In genomic region chr5:179794575-179794974, GRCh38 we compare ENCODE assay signal across 10 cellular contexts.
DNase-seq lines count a peak whose midpoint lies in the region; ATAC-seq and TF ChIP-seq lines count a peak whose summit lies in the region.
"Had no signal": no experiment of that assay in that cellular context is flagged by ENCODE, and none has a peak within 500 bp of the region (broad histone marks: within the 10 kb centered on the region; RNA-seq: fewer than 3 reads in every experiment).

No MANE protein-coding gene starts in this region.

- H3K27ac Mint-ChIP-seq in dendritic cell treated with granulocyte-macrophage colony-stimulating factor and Interleukin-4, amounts not matched to agents 40 ng/mL and 50 ng/mL, for 4 days: peak overlapping the region; percentile 94
- H3K27ac Mint-ChIP-seq in nephron: no peak overlapping the region

- TF ChIP-seq CTCF in KMS-11 (conservative IDR thresholded peaks at IDR 0.05; ENCODE audit: low read depth, low read length) (no peak), nephron (IDR thresholded peaks at IDR 0.05; ENCODE audit: unreplicated experiment in 3 of 3) (no peak)

- H3K9me3 Mint-ChIP-seq in dendritic cell treated with granulocyte-macrophage colony-stimulating factor and Interleukin-4, amounts not matched to agents 40 ng/mL and 50 ng/mL, for 4 days: no peaks in the 10 kb centered on the region
- H3K9me3 Mint-ChIP-seq in nephron: no peaks in the 10 kb centered on the region

- peaks cover 53% of the 10 kb centered on the region for H3K4me1 Mint-ChIP-seq in dendritic cell treated with granulocyte-macrophage colony-stimulating factor and Interleukin-4, amounts not matched to agents 40 ng/mL and 50 ng/mL, for 4 days (ENCODE audit: low read depth)
- peaks cover 8% of the 10 kb centered on the region for H3K4me1 Mint-ChIP-seq in nephron

- H3K4me3 ChIP-seq in BLaER1 treated with 17β-estradiol and CSF1 and Interleukin-3, amounts not matched to agents 10 nM and 100 nM: peak overlapping the region; percentile 11 to 75 (median 55); a peak in 15 of 20 replicates
- no peak overlapping the region for H3K4me3 ChIP-seq in KMS-11 (IDR thresholded peaks at IDR 0.05; ENCODE audit: insufficient read depth, low read depth, low read length)

- H3K27me3 ChIP-seq in BLaER1 treated with 17β-estradiol and CSF1 and Interleukin-3, amounts not matched to agents 10 nM and 100 nM: no peaks in the 10 kb centered on the region
- H3K27me3 ChIP-seq in KMS-11 (ENCODE audit: insufficient read depth, low read depth): no peaks in the 10 kb centered on the region

- peaks cover 0 to under 1% (median 0%) of the 10 kb centered on the region in 11 experiments; a peak in 1 of 22 replicates for H3K9me3 ChIP-seq in BLaER1 treated with 17β-estradiol and CSF1 and Interleukin-3, amounts not matched to agents 10 nM and 100 nM (replicated peaks in 1 of 11)

- H3K36me3 Mint-ChIP-seq in dendritic cell treated with granulocyte-macrophage colony-stimulating factor and Interleukin-4, amounts not matched to agents 40 ng/mL and 50 ng/mL, for 4 days (ENCODE audit: low read depth): peaks cover 32% of the 10 kb centered on the region
- H3K36me3 Mint-ChIP-seq in nephron (ENCODE audit: low read depth): peaks cover 16% of the 10 kb centered on the region

- H3K27me3 Mint-ChIP-seq in dendritic cell treated with granulocyte-macrophage colony-stimulating factor and Interleukin-4, amounts not matched to agents 40 ng/mL and 50 ng/mL, for 4 days: no peaks in the 10 kb centered on the region
- H3K27me3 Mint-ChIP-seq in nephron (ENCODE audit: low read depth): peaks cover 10% of the 10 kb centered on the region

- intact Hi-C loops in dendritic cell treated with granulocyte-macrophage colony-stimulating factor and Interleukin-4, amounts not matched to agents 40 ng/mL and 50 ng/mL, for 4 days (cut with micrococcal nuclease): loop anchor here (5.0 kb wide), 1 partner anchor 62 kb away; the partner anchor contains the start of gene MAML1

- H3K36me3 ChIP-seq in BLaER1 treated with 17β-estradiol and CSF1 and Interleukin-3, amounts not matched to agents 10 nM and 100 nM: peaks cover 24 to 30% (median 27%) of the 10 kb centered on the region in 11 experiments
- H3K36me3 ChIP-seq in KMS-11 (ENCODE audit: insufficient read depth): no peaks in the 10 kb centered on the region

- H2AFZ ChIP-seq in KMS-11 (ENCODE audit: low read depth): no peak overlapping the region

- H3K4me1 ChIP-seq in BLaER1 treated with 17β-estradiol and CSF1 and Interleukin-3, amounts not matched to agents 10 nM and 100 nM: peaks cover 59 to 67% (median 63%) of the 10 kb centered on the region in 10 experiments
- peaks cover 4% of the 10 kb centered on the region for H3K4me1 ChIP-seq in KMS-11 (ENCODE audit: low read depth, poor library complexity, severe bottlenecking)

- peak overlapping the region; percentile 83 to 99 (median 95) for H3K4me2 ChIP-seq in BLaER1 treated with 17β-estradiol and CSF1 and Interleukin-3, amounts not matched to agents 10 nM and 100 nM
- peak overlapping the region; percentile 42; the same call in 1 of the 2 replicates for H3K4me2 ChIP-seq in KMS-11

- H3K27ac ChIP-seq in BLaER1 treated with 17β-estradiol and CSF1 and Interleukin-3, amounts not matched to agents 10 nM and 100 nM: peak overlapping the region in 10 of 11 experiments; percentile 52 to 84 (median 81); a peak in 14 of 22 replicates
- H3K27ac ChIP-seq in KMS-11: no peak overlapping the region

- H3K79me2 ChIP-seq in KMS-11 (ENCODE audit: insufficient read depth, low read depth): no peaks in the 10 kb centered on the region

- H4K20me1 ChIP-seq in BLaER1 treated with 17β-estradiol and CSF1 and Interleukin-3, amounts not matched to agents 10 nM and 100 nM: peaks cover 15 to 60% (median 32%) of the 10 kb centered on the region in 11 experiments; a peak in 19 of 22 replicates
- no peaks in the 10 kb centered on the region for H4K20me1 ChIP-seq in KMS-11 (ENCODE audit: insufficient read depth)

- H3K4me3 Mint-ChIP-seq in dendritic cell treated with granulocyte-macrophage colony-stimulating factor and Interleukin-4, amounts not matched to agents 40 ng/mL and 50 ng/mL, for 4 days: peak overlapping the region; percentile 72
- H3K4me3 Mint-ChIP-seq in nephron: peak overlapping the region; percentile 69 to 76 (median 71)

- no peak for ATAC-seq in GM19328 (IDR thresholded peaks at IDR 0.05; ENCODE audit: unreplicated experiment)
- ATAC-seq in HG03520 (IDR thresholded peaks at IDR 0.05; ENCODE audit: unreplicated experiment): no peak

- no peak for DNase-seq in stimulated activated naive CD4-positive, alpha-beta T cell treated with Interleukin-2 at 50 U/mL for 16 hours (lab: John Stamatoyannopoulos, UW)
- DNase-seq in epidermal melanocyte (ENCODE audit: insufficient read length, low spot score): no peak
- DNase-seq: effector CD4-positive, alpha-beta T cell; stimulated activated CD4-positive, alpha-beta T cell treated with anti-CD3 and anti-CD28 coated beads, Interleukin-2, amount 100 ng/mL, for 48 hours had no signal

- H3K9ac ChIP-seq in BLaER1 treated with 17β-estradiol and CSF1 and Interleukin-3, amounts not matched to agents 10 nM and 100 nM: peak overlapping the region; percentile 64 to 85 (median 79)
- H3K9ac ChIP-seq in KMS-11: no peak overlapping the region
